8 cellular contexts compared by ENCODE assay signal in the genomic region with DNA sequence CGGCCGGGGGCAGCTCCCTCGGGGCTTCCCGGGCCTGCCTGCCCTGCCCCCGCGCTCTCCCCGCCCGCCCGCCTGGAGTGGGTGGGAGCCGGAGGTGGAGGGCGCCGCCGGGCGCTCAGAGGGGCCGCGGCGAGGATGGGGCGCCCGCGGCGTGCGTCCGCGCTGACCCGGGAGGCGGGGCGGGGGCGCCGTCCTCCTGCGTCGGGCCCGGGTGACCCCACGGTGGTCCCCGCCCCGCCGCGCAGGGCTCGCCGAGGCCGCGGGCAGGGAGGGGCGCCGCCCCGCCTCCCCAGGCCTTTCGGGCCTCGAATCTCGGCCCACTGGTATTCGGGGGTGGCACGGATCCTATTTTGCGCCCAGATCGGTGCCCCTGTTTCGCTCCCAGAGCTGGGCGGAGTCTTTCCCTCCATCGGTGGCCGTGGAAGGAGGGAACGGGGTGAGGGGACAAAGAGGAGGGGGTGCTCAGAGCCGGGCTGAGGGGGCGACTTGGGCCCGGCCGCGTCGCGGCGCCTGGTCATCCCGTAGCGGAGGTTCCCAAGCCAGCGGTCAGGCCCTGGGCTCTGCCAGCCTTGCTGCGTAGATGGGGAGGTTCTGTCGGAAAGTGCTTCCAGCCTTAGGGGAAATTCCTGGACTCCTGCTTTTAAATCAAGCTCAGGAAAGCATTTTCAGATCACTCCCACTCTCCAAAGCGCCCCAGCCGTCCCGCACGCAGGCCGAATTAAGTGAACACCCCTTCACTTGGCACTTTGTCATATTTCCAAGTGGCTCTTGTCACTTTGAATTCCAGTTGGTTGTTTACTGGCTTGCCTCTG. TPM values are rescaled to one million over a fixed set of nuclear protein-coding genes. Genes with fewer than 3 reads are reported as not detected.
DNase-seq lines count a peak whose midpoint lies in the region; ATAC-seq, FAIRE-seq and TF ChIP-seq lines count a peak whose summit lies in the region.

No MANE protein-coding gene starts in this region.

- TF ChIP-seq CTCF in AG10803 (conservative IDR thresholded peaks at IDR 0.05; ENCODE audit: low read length) (no peak), OCI-LY1 (IDR thresholded peaks at IDR 0.05; ENCODE audit: low read length) (no peak), keratinocyte (optimal IDR thresholded peaks at IDR 0.05 in 1 of 3, IDR thresholded peaks at IDR 0.05 in 1 of 3, conservative IDR thresholded peaks at IDR 0.05 in 1 of 3; ENCODE audit: extremely low read depth in 1 of 3, insufficient read depth in 2 of 3, low read length in 3 of 3) (no peak)

- H3K9me3 ChIP-seq in OCI-LY1 (ENCODE audit: low read length), result no peaks in the 10 kb centered on the region
- no peaks in the 10 kb centered on the region for H3K9me3 ChIP-seq in keratinocyte (ENCODE audit: control insufficient read depth, low read depth, low read length)

- H3K4me2 ChIP-seq in OCI-LY1 (ENCODE audit: low read length), result peak overlapping the region; percentile 97
- peak overlapping the region; percentile 87 for H3K4me2 ChIP-seq in keratinocyte (ENCODE audit: control insufficient read depth, extremely low read depth, insufficient read depth, low read depth, low read length)

- no peak for FAIRE-seq in keratinocyte (lab: Jason Lieb, UNC)

- DNase-seq in AG10803 (ENCODE audit: low read depth) (peak; percentile 61), cerebellum (ENCODE audit: low spot score) (peak; percentile 72), keratinocyte (ENCODE audit: low read depth, low spot score) (no peak), COLO829 (ENCODE audit: low spot score) (no peak)

- ATAC-seq in HG02970 (IDR thresholded peaks at IDR 0.05; ENCODE audit: low FRiP score, unreplicated experiment), result peak; percentile 40

- no peaks in the 10 kb centered on the region for H4K20me1 ChIP-seq in OCI-LY1 (ENCODE audit: insufficient read depth, low read length)
- H4K20me1 ChIP-seq in keratinocyte (ENCODE audit: control insufficient read depth, extremely low read depth, insufficient read depth, low read length), result no peaks in the 10 kb centered on the region

- H2AFZ ChIP-seq in OCI-LY1 (ENCODE audit: low read length) (no peak overlapping the region), keratinocyte (ENCODE audit: control insufficient read depth, low read length) (peak overlapping the region; percentile 44)

- H3K9ac ChIP-seq in OCI-LY1 (ENCODE audit: low read length) (peak overlapping the region; percentile 77), keratinocyte (ENCODE audit: control insufficient read depth, extremely low read depth, insufficient read depth, low read length) (peak overlapping the region; percentile 91)

- H3K79me2 ChIP-seq in OCI-LY1 (ENCODE audit: insufficient read depth, low read length) (no peaks in the 10 kb centered on the region), keratinocyte (ENCODE audit: control insufficient read depth, insufficient read depth, low read length) (peaks cover 50% of the 10 kb centered on the region)

- H3K27me3 ChIP-seq in OCI-LY1 (ENCODE audit: insufficient read depth, low read length) (no peaks in the 10 kb centered on the region), keratinocyte (ENCODE audit: control insufficient read depth, extremely low read depth, insufficient read depth, low read length) (no peaks in the 10 kb centered on the region)

- H3K4me3 ChIP-seq in AG10803 (ENCODE audit: low read length) (peak overlapping the region; percentile 76), OCI-LY1 (ENCODE audit: low read depth, low read length, poor library complexity, severe bottlenecking) (peak overlapping the region; percentile 76), keratinocyte (ENCODE audit: control insufficient read depth in 2 of 3, extremely low read depth in 1 of 3, insufficient read depth in 2 of 3, low read depth in 1 of 3, low read length in 3 of 3) (peak overlapping the region; percentile 74 to 92 (median 76)), skin epidermis (peak overlapping the region; percentile 71 to 91 (median 81))

- H3K27ac ChIP-seq in OCI-LY1 (ENCODE audit: low read depth, low read length, poor library complexity, severe bottlenecking) (peak overlapping the region; percentile 65), keratinocyte (ENCODE audit: control insufficient read depth, insufficient read depth, low read length) (peak overlapping the region; percentile 94), skin epidermis (peak overlapping the region; percentile 76 to 98 (median 91))

- peak; percentile 23 for TF ChIP-seq POLR2A in GM18526 (IDR thresholded peaks at IDR 0.05; ENCODE audit: extremely low read depth, insufficient read length)

- H3F3A ChIP-seq in OCI-LY1 (ENCODE audit: insufficient read depth, low read length), result no peaks in the 10 kb centered on the region

- H3K4me1 ChIP-seq in OCI-LY1 (ENCODE audit: insufficient read depth, low read length, severe bottlenecking) (peaks cover 33% of the 10 kb centered on the region), keratinocyte (ENCODE audit: control insufficient read depth, extremely low read depth, insufficient read depth, low read length) (peaks cover 27% of the 10 kb centered on the region)

- no peaks in the 10 kb centered on the region for H3K36me3 ChIP-seq in OCI-LY1 (ENCODE audit: insufficient read depth, low read length)
- H3K36me3 ChIP-seq in keratinocyte (ENCODE audit: control insufficient read depth in 2 of 2, extremely low read depth in 1 of 2, insufficient read depth in 2 of 2, low read length in 2 of 2), result no peaks in the 10 kb centered on the region

- no peaks in the 10 kb centered on the region for H3K9me2 ChIP-seq in OCI-LY1 (ENCODE audit: low read depth, low read length)

- dilution Hi-C loops in keratinocyte (cut with MboI; ENCODE audit: extremely low pct_ligation_motif_present, low sequenced_read_pairs), result no loop called here

- H3K9me1 ChIP-seq in keratinocyte (ENCODE audit: control insufficient read depth, extremely low read depth, insufficient read depth, low read length), result no peaks in the 10 kb centered on the region

RNA-seq across cellular contexts. Expression of a gene that starts 0.5 kb away (rescaled TPM):
- 37.6 TPM for total RNA-seq in cerebellum
- 19.7 to 28.1 TPM (median 24.1 TPM) in 3 replicates for polyA plus RNA-seq in keratinocyte
- 87.9 TPM for polyA plus RNA-seq in keratinocyte (2011; ENCODE audit: low read depth)
- 10.2 and 16.4 TPM in 2 replicates for polyA plus RNA-seq in keratinocyte (2011; cell fraction: cytosol; rRNA removed)
- polyA plus RNA-seq in keratinocyte (2011; cell fraction: nucleus; rRNA removed), result 49.3 and 55.9 TPM in 2 replicates
- 24.8 and 25.1 TPM in 2 replicates for polyA plus RNA-seq in keratinocyte (2012; ENCODE audit: low replicate concordance)
- 14.8 to 126 TPM (median 57.2 TPM) in 3 replicates for polyA minus RNA-seq in keratinocyte
- polyA minus RNA-seq in keratinocyte (2011; cell fraction: cytosol; rRNA and poly(A)+ RNA removed), result 20.7 TPM
- 109 and 227 TPM in 2 replicates for polyA minus RNA-seq in keratinocyte (2011; cell fraction: nucleus; rRNA and poly(A)+ RNA removed)

RNA-seq across cellular contexts. Expression of a gene that starts 17.9 kb away (rescaled TPM):
- total RNA-seq in cerebellum, result 51.4 TPM
- 51.1 to 70.2 TPM (median 51.5 TPM) in 3 replicates for polyA plus RNA-seq in keratinocyte
- polyA plus RNA-seq in keratinocyte (2011; ENCODE audit: low read depth), result 20.4 TPM
- polyA plus RNA-seq in keratinocyte (2011; cell fraction: cytosol; rRNA removed), result 40.6 and 62.4 TPM in 2 replicates
- 66.3 and 80.3 TPM in 2 replicates for polyA plus RNA-seq in keratinocyte (2011; cell fraction: nucleus; rRNA removed)
- polyA plus RNA-seq in keratinocyte (2012; ENCODE audit: low replicate concordance), result 40.8 and 43.9 TPM in 2 replicates
- polyA minus RNA-seq in keratinocyte, result 6.4 to 24.6 TPM (median 19.3 TPM) in 3 replicates
- polyA minus RNA-seq in keratinocyte (2011; cell fraction: cytosol; rRNA and poly(A)+ RNA removed), result 33.0 TPM
- polyA minus RNA-seq in keratinocyte (2011; cell fraction: nucleus; rRNA and poly(A)+ RNA removed), result 31.9 and 47.5 TPM in 2 replicates

Comparison
In these comparisons a context has a peak if more than half of its experiments do, and no peak if none do; other contexts are left out.
1. DNase-seq: peak in AG10803 (single experiment) and cerebellum (single experiment); none in keratinocyte (single experiment) and COLO829 (single experiment).
2. Peak in every context shown above with its lines, with median percentiles within 50 percentile points of each other: H3K4me3 ChIP-seq and H3K27ac ChIP-seq.